In the genomic region with DNA sequence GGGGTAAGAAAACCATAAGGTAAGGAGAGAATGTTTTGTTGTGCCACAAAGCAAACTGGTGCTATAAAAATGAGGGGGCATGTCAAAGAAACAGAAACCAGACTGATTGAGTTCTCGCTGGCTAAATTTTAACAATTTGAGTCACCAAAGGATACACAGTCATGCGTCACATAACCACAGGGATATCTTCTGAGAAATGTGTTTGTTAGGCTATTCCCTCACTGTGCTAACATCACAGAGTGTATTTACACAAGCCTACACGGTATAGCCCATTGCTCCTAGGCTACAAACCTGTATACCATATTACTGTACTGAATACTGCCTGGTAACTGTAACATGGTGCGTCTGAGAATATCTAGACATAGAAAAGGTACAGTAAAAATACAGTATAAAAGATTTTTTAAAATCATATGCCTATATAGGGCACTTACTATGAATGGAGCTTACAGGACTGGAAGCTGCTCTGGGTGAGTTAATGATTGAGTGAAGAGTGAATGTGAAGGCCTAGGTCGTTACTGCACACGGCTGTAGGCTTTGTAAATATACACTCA, we compare ENCODE assay signal across 9 cellular contexts. TPM values are rescaled to one million over a fixed set of nuclear protein-coding genes. Genes with fewer than 3 reads are reported as not detected.
A peak's percentile ranks its signal among the peaks of the same experiment; 100 is the strongest.
DNase-seq lines count a peak whose midpoint lies in the region; ATAC-seq and TF ChIP-seq lines count a peak whose summit lies in the region.
"Had no signal": no experiment of that assay in that cellular context is flagged by ENCODE, and none has a peak within 500 bp of the region (broad histone marks: within the 10 kb centered on the region; RNA-seq: fewer than 3 reads in every experiment).

No MANE protein-coding gene starts in this region.

- H3K4me3 ChIP-seq in AG10803 (ENCODE audit: low read length) = peak overlapping the region; percentile 1; the same call in 1 of the 2 replicates
- H3K4me3 ChIP-seq: lung had no signal

- ATAC-seq in GM18858 (IDR thresholded peaks at IDR 0.05; ENCODE audit: unreplicated experiment) (peak; percentile 96), HG02981 (IDR thresholded peaks at IDR 0.05; ENCODE audit: unreplicated experiment) (peak; percentile 97), left colon (peak; percentile 98)

- H3K27me3 Mint-ChIP-seq in T-helper 2 cell treated with Interferon-gamma antibody and Interleukin-4, amounts not matched to agents 5 μg/mL and 100 μg/mL, for 36 hours (ENCODE audit: low read depth) = no peaks in the 10 kb centered on the region

- intact Hi-C loops in left colon (cut with DNase I, micrococcal nuclease) = no loop called here

- peaks cover 7% of the 10 kb centered on the region for H3K9me3 Mint-ChIP-seq in T-helper 2 cell treated with Interferon-gamma antibody and Interleukin-4, amounts not matched to agents 5 μg/mL and 100 μg/mL, for 36 hours

- H3K4me3 Mint-ChIP-seq in T-helper 2 cell treated with Interferon-gamma antibody and Interleukin-4, amounts not matched to agents 5 μg/mL and 100 μg/mL, for 36 hours = peak overlapping the region; percentile 55

- DNase-seq in AG10803 (ENCODE audit: low read depth) = peak; percentile 63
- DNase-seq in T-helper 2 cell treated with Interferon-gamma antibody and Interleukin-4, amounts not matched to agents 5 μg/mL and 100 μg/mL, for 36 hours (ENCODE audit: low spot score) = peak; percentile 62
- DNase-seq in left colon = no peak
- DNase-seq in amygdala (lab: John Stamatoyannopoulos, UW) = no peak
- no peak for DNase-seq in HuH-7 (ENCODE audit: low spot score)
- DNase-seq in medulla oblongata (ENCODE audit: extremely low spot score) = no peak

- no peak for TF ChIP-seq CTCF in AG10803 (conservative IDR thresholded peaks at IDR 0.05; ENCODE audit: low read length)

- H3K4me1 Mint-ChIP-seq in T-helper 2 cell treated with Interferon-gamma antibody and Interleukin-4, amounts not matched to agents 5 μg/mL and 100 μg/mL, for 36 hours (ENCODE audit: low read depth) = peaks cover 37% of the 10 kb centered on the region

- H3K36me3 Mint-ChIP-seq in T-helper 2 cell treated with Interferon-gamma antibody and Interleukin-4, amounts not matched to agents 5 μg/mL and 100 μg/mL, for 36 hours (ENCODE audit: low read depth) = peaks cover 16% of the 10 kb centered on the region

- H3K27ac Mint-ChIP-seq in T-helper 2 cell treated with Interferon-gamma antibody and Interleukin-4, amounts not matched to agents 5 μg/mL and 100 μg/mL, for 36 hours = peak overlapping the region; percentile 69

RNA-seq across cellular contexts. Expression of gene FBXW7, which starts 50.1 kb away (rescaled TPM):
- 10 to 100 TPM; 32.4 to 39.2 TPM for total RNA-seq in left colon

Comparison
In these comparisons a context has a peak if more than half of its experiments do, and no peak if none do; other contexts are left out.
1. DNase-seq: peak in AG10803 (single experiment) and T-helper 2 cell treated with Interferon-gamma antibody and Interleukin-4, amounts not matched to agents 5 μg/mL and 100 μg/mL, for 36 hours (single experiment); none in left colon (0 of 2), amygdala (0 of 56), HuH-7 (single experiment) and medulla oblongata (single experiment).
2. Peak in every context shown above with its lines, with median percentiles within 50 percentile points of each other: ATAC-seq.